8 cellular contexts compared by ENCODE assay signal in genomic region chr5:96256795-96257470, GRCh38.
DNase-seq lines count a peak whose midpoint lies in the region; ATAC-seq and TF ChIP-seq lines count a peak whose summit lies in the region.

No MANE protein-coding gene starts in this region.

- H3K4me1 ChIP-seq in PC-3 (ENCODE audit: insufficient read depth, low read length) (peaks cover 77% of the 10 kb centered on the region), MM.1S (ENCODE audit: low read length) (0 out of 2 replicates have a peak, but pooled peaks cover 6% of the 10 kb centered on the region)
- no peaks in the 10 kb centered on the region for H3K4me1 ChIP-seq in naive thymus-derived CD4-positive, alpha-beta T cell (ENCODE audit: control insufficient read depth in 2 of 2, insufficient read depth in 2 of 2, low read length in 2 of 2)

- no peak overlapping the region for H3K4me2 ChIP-seq in PC-3 (ENCODE audit: low read length)
- no peak overlapping the region for H3K4me2 ChIP-seq in MM.1S (ENCODE audit: low read depth, low read length)

- H3F3A ChIP-seq in PC-3 (ENCODE audit: low read length, unreplicated experiment) = peaks cover 4% of the 10 kb centered on the region
- H3F3A ChIP-seq in MM.1S (ENCODE audit: insufficient read depth, low read length) = no peaks in the 10 kb centered on the region

- H3K4me3 ChIP-seq in PC-3 (ENCODE audit: low read length) (no peak overlapping the region), MM.1S (ENCODE audit: low read length) (no peak overlapping the region)
- H3K4me3 ChIP-seq in naive thymus-derived CD4-positive, alpha-beta T cell (ENCODE audit: low read length) = no peak overlapping the region

- H3K27ac Mint-ChIP-seq in naive thymus-derived CD4-positive, alpha-beta T cell = no peak overlapping the region

- DNase-seq in DMS53 treated with DMSO at 0.1 percent for 48 hours (lab: John Stamatoyannopoulos, UW; ENCODE audit: unreplicated experiment) (peak; percentile 73), H4 (ENCODE audit: low spot score) (peak; percentile 55), PC-3 (peak; percentile 41), islet precursor cell (peak; percentile 82), GM19238 (ENCODE audit: insufficient read length, low spot score) (no peak), MM.1S (no peak)
- DNase-seq in naive thymus-derived CD4-positive, alpha-beta T cell = no peak

- H3K9me3 ChIP-seq in PC-3 (ENCODE audit: low read length) = no peaks in the 10 kb centered on the region
- no peaks in the 10 kb centered on the region for H3K9me3 ChIP-seq in naive thymus-derived CD4-positive, alpha-beta T cell (ENCODE audit: control insufficient read depth in 2 of 3, low read length in 3 of 3)
- no peaks in the 10 kb centered on the region for H3K9me3 ChIP-seq in MM.1S (replicated peaks; ENCODE audit: insufficient read depth, low read length)

- H3K36me3 Mint-ChIP-seq in naive thymus-derived CD4-positive, alpha-beta T cell = no peaks in the 10 kb centered on the region

- no peak overlapping the region for H3K4me3 Mint-ChIP-seq in naive thymus-derived CD4-positive, alpha-beta T cell

- H3K9ac ChIP-seq in PC-3 (ENCODE audit: low read length) (no peak overlapping the region), MM.1S (ENCODE audit: low read length) (no peak overlapping the region)

- H3K27me3 ChIP-seq in PC-3 (ENCODE audit: low read length) (no peaks in the 10 kb centered on the region), MM.1S (replicated peaks; ENCODE audit: insufficient read depth, low read length) (no peaks in the 10 kb centered on the region)
- H3K27me3 ChIP-seq in naive thymus-derived CD4-positive, alpha-beta T cell (ENCODE audit: control insufficient read depth in 2 of 2, insufficient read depth in 2 of 2, low read length in 2 of 2) = no peaks in the 10 kb centered on the region

- H3K9me3 Mint-ChIP-seq in naive thymus-derived CD4-positive, alpha-beta T cell = no peaks in the 10 kb centered on the region

- H3K27me3 Mint-ChIP-seq in naive thymus-derived CD4-positive, alpha-beta T cell = peaks cover 0 to 29% (median 11%) of the 10 kb centered on the region in 5 donors

- CTCF ChIA-PET in PC-3 (lab: Charles Lee) = no interaction called here
- CTCF ChIA-PET in naive thymus-derived CD4-positive, alpha-beta T cell (lab: Charles Lee) = no interaction called here

- 0 out of 2 replicates have a peak, but pooled peaks have one; percentile 13 for TF ChIP-seq CTCF in PC-3 (conservative IDR thresholded peaks at IDR 0.05; ENCODE audit: low read depth, low read length)
- no peak for TF ChIP-seq CTCF in MM.1S (IDR thresholded peaks at IDR 0.05; ENCODE audit: low read length)

- ATAC-seq in PC-3 (no peak), HG02981 (IDR thresholded peaks at IDR 0.05; ENCODE audit: unreplicated experiment) (no peak)
- no peak for ATAC-seq in naive thymus-derived CD4-positive, alpha-beta T cell

- H3K79me2 ChIP-seq in PC-3 (ENCODE audit: low read length) (no peaks in the 10 kb centered on the region), MM.1S (ENCODE audit: low read length) (no peaks in the 10 kb centered on the region)

- H3K9me2 ChIP-seq in PC-3 (replicated peaks; ENCODE audit: low read length) (no peaks in the 10 kb centered on the region), MM.1S (replicated peaks; ENCODE audit: insufficient read depth, low read length) (no peaks in the 10 kb centered on the region)

- intact Hi-C loops in PC-3 (cut with micrococcal nuclease) = loop anchor here (5.0 kb wide), 3 partner anchors 35 to 400 kb away; no protein-coding TSS in a partner anchor
- intact Hi-C loops in naive thymus-derived CD4-positive, alpha-beta T cell (cut with micrococcal nuclease) = no loop called here

- H4K20me1 ChIP-seq in PC-3 (ENCODE audit: low read length) (no peaks in the 10 kb centered on the region), MM.1S (ENCODE audit: insufficient read depth, low read length) (no peaks in the 10 kb centered on the region)

- no peaks in the 10 kb centered on the region for H3K36me3 ChIP-seq in PC-3 (ENCODE audit: low read depth, low read length)
- no peaks in the 10 kb centered on the region for H3K36me3 ChIP-seq in naive thymus-derived CD4-positive, alpha-beta T cell (ENCODE audit: control insufficient read depth in 2 of 3, insufficient read depth in 3 of 3, low read length in 3 of 3)
- no peaks in the 10 kb centered on the region for H3K36me3 ChIP-seq in MM.1S (replicated peaks; ENCODE audit: insufficient read depth, low read length)

- H3K27ac ChIP-seq in PC-3 (ENCODE audit: low read length) (no peak overlapping the region), MM.1S (ENCODE audit: low read length) (no peak overlapping the region)
- H3K27ac ChIP-seq in naive thymus-derived CD4-positive, alpha-beta T cell (ENCODE audit: low read depth, low read length) = no peak overlapping the region

- H2AFZ ChIP-seq in PC-3 (ENCODE audit: low read length) (no peak overlapping the region), MM.1S (ENCODE audit: low read length) (no peak overlapping the region)

- peaks cover 0 to 3% (median 0%) of the 10 kb centered on the region in 7 donors for H3K4me1 Mint-ChIP-seq in naive thymus-derived CD4-positive, alpha-beta T cell

- no TSS peak for BruUV-seq in PC-3 (replicated peaks; lab: Mats Ljungman, UMichigan)

- POLR2A ChIA-PET in PC-3 (lab: Charles Lee; ENCODE audit: unreplicated experiment) = no interaction called here
- POLR2A ChIA-PET in naive thymus-derived CD4-positive, alpha-beta T cell (lab: Charles Lee) = no interaction called here

Comparison
In these comparisons a context has a peak if more than half of its experiments do, and no peak if none do; other contexts are left out.
1. DNase-seq: peak in DMS53 treated with DMSO at 0.1 percent for 48 hours (single experiment), H4 (single experiment), PC-3 (single experiment) and islet precursor cell (single experiment); none in GM19238 (single experiment), naive thymus-derived CD4-positive, alpha-beta T cell (0 of 9) and MM.1S (single experiment).